Comparison of ENCODE assay signal across 8 cellular contexts in genomic region chr5:135392256-135392655, GRCh38. TPM values are rescaled to one million over a fixed set of nuclear protein-coding genes. Genes with fewer than 3 reads are reported as not detected.
DNase-seq lines count a peak whose midpoint lies in the region; ATAC-seq and TF ChIP-seq lines count a peak whose summit lies in the region.

No MANE protein-coding gene starts in this region.

- peaks cover 45% of the 10 kb centered on the region for H3K36me3 Mint-ChIP-seq in brain

- no peaks in the 10 kb centered on the region for H3K9me3 Mint-ChIP-seq in brain

- DNase-seq in AG09309 (ENCODE audit: low read depth) (peak; percentile 83), GM19240 (ENCODE audit: insufficient read length, low spot score) (no peak), T-helper 9 cell (no peak), COLO668 (lab: John Stamatoyannopoulos, UW; ENCODE audit: unreplicated experiment) (no peak)

- peak overlapping the region in 1 of 5 experiments; percentile 28 for H3K4me3 Mint-ChIP-seq in brain

- peaks cover 65% of the 10 kb centered on the region for H3K36me3 ChIP-seq in mesodermal cell (ENCODE audit: control insufficient read depth, insufficient read depth, low read length)

- TF ChIP-seq CTCF in AG09309 (IDR thresholded peaks at IDR 0.05; ENCODE audit: control insufficient read depth, insufficient read depth, low read depth, low read length, missing control alignments): no peak
- no peak for TF ChIP-seq CTCF in brain (conservative IDR thresholded peaks at IDR 0.05)

- 92 to 96% methylated on average over 2 of the region's 2 CpGs for WGBS in mesodermal cell (ENCODE audit: insufficient coverage in 2 of 2), 2 experiments

- H3K4me3 ChIP-seq in AG09309 (ENCODE audit: control insufficient read depth, low read depth, low read length) (no peak overlapping the region), mesodermal cell (ENCODE audit: extremely low read depth, insufficient read depth, low read length, poor library complexity, severe bottlenecking) (no peak overlapping the region)

- peak overlapping the region in 4 of 5 experiments; percentile 73 to 84 (median 79) for H3K27ac Mint-ChIP-seq in brain

- H3K9me3 ChIP-seq in mesodermal cell (ENCODE audit: control insufficient read depth, low read length): no peaks in the 10 kb centered on the region

- peaks cover 23% of the 10 kb centered on the region for H3K4me1 ChIP-seq in mesodermal cell (ENCODE audit: control insufficient read depth, insufficient read depth, low read length, poor library complexity, severe bottlenecking)

- peak overlapping the region; percentile 76 for H3K27ac ChIP-seq in mesodermal cell (ENCODE audit: low read depth, low read length, severe bottlenecking)

- H3K4me1 Mint-ChIP-seq in brain: peaks cover 59% of the 10 kb centered on the region

- H3K27me3 Mint-ChIP-seq in brain: no peaks in the 10 kb centered on the region

- ATAC-seq in HG03442 (IDR thresholded peaks at IDR 0.05; ENCODE audit: unreplicated experiment): peak; percentile 46
- ATAC-seq in GM21526 (IDR thresholded peaks at IDR 0.05; ENCODE audit: low FRiP score, unreplicated experiment): no peak

RNA-seq across cellular contexts. Expression of gene MACROH2A1, which starts 6.8 kb away (rescaled TPM):
- 441 TPM for polyA plus RNA-seq in brain (ENCODE audit: insufficient read depth, low read depth, low replicate concordance)
- 245 TPM for polyA plus RNA-seq in mesodermal cell (2013, experiment 1 of 2)
- polyA plus RNA-seq in mesodermal cell (2013, experiment 2 of 2): 215 TPM

RNA-seq across cellular contexts. Expression of gene DCANP1, which starts 54.9 kb away (rescaled TPM):
- not detected for polyA plus RNA-seq in brain (ENCODE audit: insufficient read depth, low read depth, low replicate concordance)
- not detected for polyA plus RNA-seq in mesodermal cell (2013, experiment 1 of 2)
- polyA plus RNA-seq in mesodermal cell (2013, experiment 2 of 2): not detected

RNA-seq across cellular contexts. Expression of gene TIFAB, which starts 59.9 kb away (rescaled TPM):
- polyA plus RNA-seq in brain (ENCODE audit: insufficient read depth, low read depth, low replicate concordance): not detected
- not detected for polyA plus RNA-seq in mesodermal cell (2013, experiment 1 of 2)
- polyA plus RNA-seq in mesodermal cell (2013, experiment 2 of 2): not detected
